In genomic region chr12:7091660-7092228, GRCh38 we compare ENCODE assay signal across 8 cellular contexts. TPM values are rescaled to one million over a fixed set of nuclear protein-coding genes. Genes with fewer than 3 reads are reported as not detected.
A peak's percentile ranks its signal among the peaks of the same experiment; 100 is the strongest.
DNase-seq lines count a peak whose midpoint lies in the region; ATAC-seq and TF ChIP-seq lines count a peak whose summit lies in the region.

No MANE protein-coding gene starts in this region.

- ATAC-seq in activated naive CD8-positive, alpha-beta T cell treated with anti-CD3 and anti-CD28 coated beads, Interleukin-2, amount 50 U/mL, for 24 hours: no peak
- ATAC-seq in stimulated activated naive CD8-positive, alpha-beta T cell treated with anti-CD3 and anti-CD28 coated beads, Interleukin-15, Interleukin-2, amounts not matched to agents 100 U/mL and 50 U/mL, for 24 hours: peak; percentile 15
- ATAC-seq in GM21381 (IDR thresholded peaks at IDR 0.05; ENCODE audit: unreplicated experiment) (no peak), GM21717 (IDR thresholded peaks at IDR 0.05; ENCODE audit: unreplicated experiment) (no peak)

- DNase-seq in HAP-1 (ENCODE audit: low spot score in 2 of 2): no peak
- no peak for DNase-seq in activated naive CD8-positive, alpha-beta T cell treated with anti-CD3 and anti-CD28 coated beads, Interleukin-2, amount 50 U/mL, for 24 hours
- no peak for DNase-seq in kidney epithelial cell (ENCODE audit: low read depth)
- no peak for DNase-seq in stimulated activated naive CD8-positive, alpha-beta T cell treated with anti-CD3 and anti-CD28 coated beads, Interleukin-15, Interleukin-2, amounts not matched to agents 100 U/mL and 50 U/mL, for 24 hours
- DNase-seq in stimulated activated CD4-positive, alpha-beta T cell treated with anti-CD3 and anti-CD28 coated beads, Interleukin-15, amount 100 ng/mL, for 24 hours: no peak
- DNase-seq in activated gamma-delta T cell treated with Interleukin-2 at 50 U/mL for 16 hours: no peak

- in situ Hi-C loops in HAP-1 (cut with MboI; ENCODE audit: low sequenced_read_pairs): no loop called here

- no peaks in the 10 kb centered on the region for H3K36me3 ChIP-seq in HAP-1 (replicated peaks)
- H3K36me3 ChIP-seq in kidney epithelial cell (ENCODE audit: control insufficient read depth, insufficient read depth, low read length): no peaks in the 10 kb centered on the region

- H3K27ac Mint-ChIP-seq in activated naive CD8-positive, alpha-beta T cell treated with anti-CD3 and anti-CD28 coated beads, Interleukin-2, amount 50 U/mL, for 24 hours: no peak overlapping the region

- peak overlapping the region; percentile 77 for H3K4me3 Mint-ChIP-seq in activated naive CD8-positive, alpha-beta T cell treated with anti-CD3 and anti-CD28 coated beads, Interleukin-2, amount 50 U/mL, for 24 hours

- peaks cover 6% of the 10 kb centered on the region for H3K4me1 Mint-ChIP-seq in activated naive CD8-positive, alpha-beta T cell treated with anti-CD3 and anti-CD28 coated beads, Interleukin-2, amount 50 U/mL, for 24 hours

- no peaks in the 10 kb centered on the region for H3K27me3 Mint-ChIP-seq in activated naive CD8-positive, alpha-beta T cell treated with anti-CD3 and anti-CD28 coated beads, Interleukin-2, amount 50 U/mL, for 24 hours

- no peaks in the 10 kb centered on the region for H3K27me3 ChIP-seq in HAP-1 (ENCODE audit: low read depth)
- peaks cover 8% of the 10 kb centered on the region for H3K27me3 ChIP-seq in kidney epithelial cell (ENCODE audit: control insufficient read depth, insufficient read depth, low read length)

- H3K4me3 ChIP-seq in HAP-1: peak overlapping the region; percentile 21
- H3K4me3 ChIP-seq in kidney epithelial cell (ENCODE audit: low read depth, low read length): peak overlapping the region; percentile 34

- TF ChIP-seq CTCF in kidney epithelial cell (IDR thresholded peaks at IDR 0.05; ENCODE audit: insufficient read depth, low read length, poor library complexity, severe bottlenecking): no peak

- no peaks in the 10 kb centered on the region for H3K36me3 Mint-ChIP-seq in activated naive CD8-positive, alpha-beta T cell treated with anti-CD3 and anti-CD28 coated beads, Interleukin-2, amount 50 U/mL, for 24 hours (ENCODE audit: low read depth)

- no peaks in the 10 kb centered on the region for H3K9me3 ChIP-seq in HAP-1

- no peaks in the 10 kb centered on the region for H3K9me3 Mint-ChIP-seq in activated naive CD8-positive, alpha-beta T cell treated with anti-CD3 and anti-CD28 coated beads, Interleukin-2, amount 50 U/mL, for 24 hours

- peaks cover 22% of the 10 kb centered on the region for H3K4me1 ChIP-seq in HAP-1

RNA-seq across cellular contexts. Expression of gene C1R, which starts 0.5 kb away (rescaled TPM):
- 7.5 and 13.5 TPM in 2 replicates for total RNA-seq in kidney epithelial cell

RNA-seq across cellular contexts. Expression of gene C1RL, which starts 17.3 kb away (rescaled TPM):
- total RNA-seq in kidney epithelial cell: 26.6 and 29.6 TPM in 2 replicates

RNA-seq across cellular contexts. Expression of gene C1S, which starts 31.2 kb away (rescaled TPM):
- 2.8 and 4.0 TPM in 2 replicates for total RNA-seq in kidney epithelial cell

RNA-seq across cellular contexts. Expression of gene RBP5, which starts 36.9 kb away (rescaled TPM):
- 0.27 TPM in 1 of 2 replicates, not detected in the other for total RNA-seq in kidney epithelial cell

RNA-seq across cellular contexts. Expression of gene CLSTN3, which starts 38.4 kb away (rescaled TPM):
- total RNA-seq in kidney epithelial cell: 61.3 and 85.6 TPM in 2 replicates
